8 cellular contexts compared by ENCODE assay signal in genomic region chr3:9397331-9397910, GRCh38. TPM values are rescaled to one million over a fixed set of nuclear protein-coding genes. Genes with fewer than 3 reads are reported as not detected.
DNase-seq lines count a peak whose midpoint lies in the region; ATAC-seq, FAIRE-seq and TF ChIP-seq lines count a peak whose summit lies in the region.

Gene SETD5, plus strand, starts transcription at chr3:9397615. Its CDS starts 31,324 bp downstream, at chr3:9428939.

- H3K27ac Mint-ChIP-seq in natural killer cell treated with Interleukin-12 subunit alpha and Interleukin-12 subunit beta and Interleukin-15 and Interleukin-18, amount 100 ng/mL, for 72 hours: peak within 1 kb of the TSS; percentile 96 to 97

- peaks cover 28% of the 10 kb centered on the region for H3K36me3 Mint-ChIP-seq in natural killer cell treated with Interleukin-12 subunit alpha and Interleukin-12 subunit beta and Interleukin-15 and Interleukin-18, amount 100 ng/mL, for 72 hours

- no peaks in the 10 kb centered on the region for H3K27me3 Mint-ChIP-seq in natural killer cell treated with Interleukin-12 subunit alpha and Interleukin-12 subunit beta and Interleukin-15 and Interleukin-18, amount 100 ng/mL, for 72 hours

- H3K9me3 Mint-ChIP-seq in natural killer cell treated with Interleukin-12 subunit alpha and Interleukin-12 subunit beta and Interleukin-15 and Interleukin-18, amount 100 ng/mL, for 72 hours: no peaks in the 10 kb centered on the region

- H3K4me1 Mint-ChIP-seq in natural killer cell treated with Interleukin-12 subunit alpha and Interleukin-12 subunit beta and Interleukin-15 and Interleukin-18, amount 100 ng/mL, for 72 hours (ENCODE audit: low read depth in 2 of 2): peaks cover 50 to 73% of the 10 kb centered on the region in 2 donors

- H3K4me3 ChIP-seq in fibroblast of pulmonary artery (replicated peaks; ENCODE audit: low read depth, low read length): peak within 1 kb of the TSS; percentile 90

- no peak for FAIRE-seq in H54 (lab: Jason Lieb, UNC)

- TF ChIP-seq CTCF in fibroblast of pulmonary artery (IDR thresholded peaks at IDR 0.05; ENCODE audit: low read length, missing control alignments): no peak

- peak within 1 kb of the TSS; percentile 97 for H3K4me3 Mint-ChIP-seq in natural killer cell treated with Interleukin-12 subunit alpha and Interleukin-12 subunit beta and Interleukin-15 and Interleukin-18, amount 100 ng/mL, for 72 hours

- DNase-seq in ELF-1 (ENCODE audit: low read depth, low spot score) (peak; percentile 94), H54 (ENCODE audit: insufficient read length, low spot score) (peak; percentile 86), LoVo (ENCODE audit: low spot score) (peak; percentile 97), SHP77 (lab: John Stamatoyannopoulos, UW) (peak; percentile 84 to 95), fibroblast of pulmonary artery (ENCODE audit: low read depth) (peak; percentile 97)
- DNase-seq in activated effector memory CD4-positive, alpha-beta T cell treated with Interleukin-2 at 50 U/mL for 16 hours: peak; percentile 99
- DNase-seq in natural killer cell treated with Interleukin-12 subunit alpha and Interleukin-12 subunit beta and Interleukin-15 and Interleukin-18, amount 100 ng/mL, for 72 hours (ENCODE audit: low spot score): peak; percentile 100
- peak; percentile 100 for DNase-seq in stimulated activated naive CD8-positive, alpha-beta T cell treated with anti-CD3 and anti-CD28 coated beads, Interleukin-15, Interleukin-2, amounts not matched to agents 100 U/mL and 50 U/mL, for 24 hours

- peak; percentile 81 to 86 for ATAC-seq in natural killer cell treated with Interleukin-12 subunit alpha and Interleukin-12 subunit beta and Interleukin-15 and Interleukin-18, amount 100 ng/mL, for 72 hours
- peak; percentile 68 for ATAC-seq in stimulated activated naive CD8-positive, alpha-beta T cell treated with anti-CD3 and anti-CD28 coated beads, Interleukin-15, Interleukin-2, amounts not matched to agents 100 U/mL and 50 U/mL, for 24 hours

- TF ChIP-seq POLR2A in H54 (IDR thresholded peaks at IDR 0.05; ENCODE audit: low read depth, low read length): peak; percentile 92

RNA-seq across cellular contexts. Expression of gene SETD5, which starts in this region (rescaled TPM):
- 100 to 1,000 TPM; 131 to 188 TPM for total RNA-seq in natural killer cell treated with Interleukin-12 subunit alpha and Interleukin-12 subunit beta and Interleukin-15 and Interleukin-18, amount 100 ng/mL, for 72 hours

Comparison
In these comparisons a context has a peak if more than half of its experiments do, and no peak if none do; other contexts are left out.
1. Peak in every context shown above with its lines: DNase-seq, ATAC-seq and H3K4me3 ChIP-seq.